1 cellular context compared by ENCODE assay signal in genomic region chr15:43329960-43330779, GRCh38.
TF ChIP-seq lines count a peak whose summit lies in the region.

TSS of gene LCMT2 (minus strand) at chr15:43330573. CDS start at chr15:43330489, 84 bp downstream.

TF ChIP-seq in K562, 482 proteins besides CTCF, POLR2A, EP300 and RAD21 (continued from another document and continues in another):
- TF ChIP-seq ZNF184 (CRISPR knock-in tag; IDR thresholded peaks at IDR 0.05) (no peak), SAFB (IDR thresholded peaks at IDR 0.05; ENCODE audit: borderline replicate concordance, low read depth, low read length) (0 out of 2 replicates have a peak, but pooled peaks have one; percentile 31), KDM1A (IDR thresholded peaks at IDR 0.05) (no peak), RFX7 (CRISPR knock-in tag; IDR thresholded peaks at IDR 0.05) (no peak), TAF9B (IDR thresholded peaks at IDR 0.05; ENCODE audit: partially characterized antibody) (peak; percentile 69), SOX6 (IDR thresholded peaks at IDR 0.05) (peak; percentile 70; the same call in 1 of the 2 replicates), TOE1 (IDR thresholded peaks at IDR 0.05; ENCODE audit: borderline replicate concordance) (peak; percentile 70; the same call in 1 of the 2 replicates), TOE1 (CRISPR knock-in tag; IDR thresholded peaks at IDR 0.05; ENCODE audit: borderline replicate concordance, low read depth) (no peak), CBX8 (IDR thresholded peaks at IDR 0.05; ENCODE audit: borderline replicate concordance, extremely low read depth, low read depth, low read length, poor library complexity, severe bottlenecking) (no peak), ZNF766 (CRISPR knock-in tag; conservative IDR thresholded peaks at IDR 0.05) (peak; percentile 40), KLF13 (tag; IDR thresholded peaks at IDR 0.05; ENCODE audit: borderline replicate concordance, low read depth) (no peak), RERE (CRISPR knock-in tag; IDR thresholded peaks at IDR 0.05; ENCODE audit: borderline replicate concordance) (no peak), PRPF4 (IDR thresholded peaks at IDR 0.05; ENCODE audit: insufficient read depth, low read depth, low read length, poor library complexity, severe bottlenecking) (no peak), MYC (IDR thresholded peaks at IDR 0.05; ENCODE audit: low read depth, low read length) (peak; percentile 93), MYC (CRISPR knock-in tag; IDR thresholded peaks at IDR 0.05; ENCODE audit: borderline replicate concordance, low read depth) (peak; percentile 91), RFX5 (IDR thresholded peaks at IDR 0.05; ENCODE audit: low read depth, low read length) (no peak), MAFG (tag; conservative IDR thresholded peaks at IDR 0.05) (no peak), HDAC1 (IDR thresholded peaks at IDR 0.05) (peak in 1 of 2 experiments; percentile 95; a peak in 2 of 4 replicates), ZKSCAN1 (IDR thresholded peaks at IDR 0.05; ENCODE audit: low read depth, low read length) (peak; percentile 14; the same call in 1 of the 2 replicates), ESRRA (IDR thresholded peaks at IDR 0.05; ENCODE audit: borderline replicate concordance, low read depth) (peak; percentile 79; the same call in 1 of the 2 replicates), MCM3 (IDR thresholded peaks at IDR 0.05) (no peak), FOXM1 (IDR thresholded peaks at IDR 0.05; ENCODE audit: low read depth) (no peak), FOXM1 (CRISPR knock-in tag; IDR thresholded peaks at IDR 0.05; ENCODE audit: low read depth) (peak; percentile 81; the same call in 1 of the 2 replicates), PRMT5 (CRISPR knock-in tag; IDR thresholded peaks at IDR 0.05) (no peak), SREBF2 (CRISPR knock-in tag; IDR thresholded peaks at IDR 0.05) (0 out of 2 replicates have a peak, but pooled peaks have one; percentile 79), MTA2 (IDR thresholded peaks at IDR 0.05; ENCODE audit: low read depth) (no peak), PATZ1 (CRISPR knock-in tag; IDR thresholded peaks at IDR 0.05; ENCODE audit: borderline replicate concordance) (no peak), BCL6 (CRISPR knock-in tag; IDR thresholded peaks at IDR 0.05) (no peak), HMGN3 (IDR thresholded peaks at IDR 0.05; ENCODE audit: borderline replicate concordance, extremely low read depth, insufficient read length, low read depth, low read length) (no peak), GMEB1 (CRISPR knock-in tag; IDR thresholded peaks at IDR 0.05) (peak; percentile 80), STAG1 (CRISPR knock-in tag; IDR thresholded peaks at IDR 0.05; ENCODE audit: borderline replicate concordance) (no peak)
- TF ChIP-seq, protein P1, sequence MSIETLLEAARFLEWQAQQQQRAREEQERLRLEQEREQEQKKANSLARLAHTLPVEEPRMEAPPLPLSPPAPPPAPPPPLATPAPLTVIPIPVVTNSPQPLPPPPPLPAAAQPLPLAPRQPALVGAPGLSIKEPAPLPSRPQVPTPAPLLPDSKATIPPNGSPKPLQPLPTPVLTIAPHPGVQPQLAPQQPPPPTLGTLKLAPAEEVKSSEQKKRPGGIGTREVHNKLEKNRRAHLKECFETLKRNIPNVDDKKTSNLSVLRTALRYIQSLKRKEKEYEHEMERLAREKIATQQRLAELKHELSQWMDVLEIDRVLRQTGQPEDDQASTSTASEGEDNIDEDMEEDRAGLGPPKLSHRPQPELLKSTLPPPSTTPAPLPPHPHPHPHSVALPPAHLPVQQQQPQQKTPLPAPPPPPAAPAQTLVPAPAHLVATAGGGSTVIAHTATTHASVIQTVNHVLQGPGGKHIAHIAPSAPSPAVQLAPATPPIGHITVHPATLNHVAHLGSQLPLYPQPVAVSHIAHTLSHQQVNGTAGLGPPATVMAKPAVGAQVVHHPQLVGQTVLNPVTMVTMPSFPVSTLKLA (conservative IDR thresholded peaks at IDR 0.05): peak; percentile 88 to 95
- TF ChIP-seq, protein P2, sequence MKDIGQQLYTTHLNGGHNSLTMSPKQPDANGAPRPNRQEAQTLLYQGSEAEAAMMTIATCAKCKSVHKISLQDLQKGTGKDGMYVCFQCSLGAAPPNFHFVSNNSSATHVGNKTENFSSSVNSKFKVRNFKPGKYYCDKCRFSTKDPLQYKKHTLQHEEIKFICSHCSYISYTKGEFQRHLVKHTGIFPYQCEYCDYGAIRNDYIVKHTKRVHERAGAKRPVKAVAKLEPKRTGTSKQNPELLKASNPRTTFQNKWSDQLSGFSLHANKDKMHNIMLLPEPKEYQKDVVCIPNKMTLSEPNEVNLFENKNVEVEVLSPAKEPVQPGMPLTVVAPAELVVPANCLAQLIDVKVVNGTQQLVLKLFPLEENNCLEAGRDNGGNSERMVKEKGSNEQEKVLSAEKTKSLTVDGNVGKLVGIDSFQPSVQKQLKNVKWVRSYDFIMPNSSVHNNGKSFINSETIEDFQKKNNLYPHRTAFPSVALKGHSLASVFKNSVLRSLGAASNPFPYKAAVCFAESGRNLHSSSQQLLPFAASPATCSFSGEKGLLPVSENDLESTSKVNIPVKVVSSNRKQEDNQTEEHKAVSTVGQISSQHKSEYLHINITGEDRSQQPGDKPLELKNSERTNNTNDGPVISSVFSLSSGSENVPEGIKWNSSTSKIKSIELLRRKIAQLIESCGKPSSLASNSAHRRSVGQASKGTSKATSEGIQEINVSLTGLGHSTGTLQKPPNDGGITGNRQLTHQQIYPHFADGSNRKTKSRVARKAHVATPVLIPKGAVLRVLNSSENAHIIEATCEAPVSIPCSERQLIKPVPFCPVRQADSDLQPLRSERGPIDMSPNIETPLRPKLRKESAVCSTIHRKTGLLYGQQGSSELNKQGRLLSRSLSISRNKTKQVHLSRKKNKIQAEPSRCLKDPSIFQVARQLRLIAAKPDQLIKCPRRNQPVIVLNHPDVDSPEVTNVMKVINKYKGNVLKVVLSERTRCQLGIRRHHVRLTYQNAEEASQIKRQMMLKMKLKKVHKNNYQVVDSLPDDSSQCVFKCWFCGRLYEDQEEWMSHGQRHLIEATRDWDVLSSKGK (CRISPR knock-in tag; IDR thresholded peaks at IDR 0.05): no peak
- TF ChIP-seq, protein P3, sequence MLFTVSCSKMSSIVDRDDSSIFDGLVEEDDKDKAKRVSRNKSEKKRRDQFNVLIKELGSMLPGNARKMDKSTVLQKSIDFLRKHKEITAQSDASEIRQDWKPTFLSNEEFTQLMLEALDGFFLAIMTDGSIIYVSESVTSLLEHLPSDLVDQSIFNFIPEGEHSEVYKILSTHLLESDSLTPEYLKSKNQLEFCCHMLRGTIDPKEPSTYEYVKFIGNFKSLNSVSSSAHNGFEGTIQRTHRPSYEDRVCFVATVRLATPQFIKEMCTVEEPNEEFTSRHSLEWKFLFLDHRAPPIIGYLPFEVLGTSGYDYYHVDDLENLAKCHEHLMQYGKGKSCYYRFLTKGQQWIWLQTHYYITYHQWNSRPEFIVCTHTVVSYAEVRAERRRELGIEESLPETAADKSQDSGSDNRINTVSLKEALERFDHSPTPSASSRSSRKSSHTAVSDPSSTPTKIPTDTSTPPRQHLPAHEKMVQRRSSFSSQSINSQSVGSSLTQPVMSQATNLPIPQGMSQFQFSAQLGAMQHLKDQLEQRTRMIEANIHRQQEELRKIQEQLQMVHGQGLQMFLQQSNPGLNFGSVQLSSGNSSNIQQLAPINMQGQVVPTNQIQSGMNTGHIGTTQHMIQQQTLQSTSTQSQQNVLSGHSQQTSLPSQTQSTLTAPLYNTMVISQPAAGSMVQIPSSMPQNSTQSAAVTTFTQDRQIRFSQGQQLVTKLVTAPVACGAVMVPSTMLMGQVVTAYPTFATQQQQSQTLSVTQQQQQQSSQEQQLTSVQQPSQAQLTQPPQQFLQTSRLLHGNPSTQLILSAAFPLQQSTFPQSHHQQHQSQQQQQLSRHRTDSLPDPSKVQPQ (CRISPR knock-in tag; IDR thresholded peaks at IDR 0.05; ENCODE audit: borderline replicate concordance): no peak
- TF ChIP-seq, protein P4, sequence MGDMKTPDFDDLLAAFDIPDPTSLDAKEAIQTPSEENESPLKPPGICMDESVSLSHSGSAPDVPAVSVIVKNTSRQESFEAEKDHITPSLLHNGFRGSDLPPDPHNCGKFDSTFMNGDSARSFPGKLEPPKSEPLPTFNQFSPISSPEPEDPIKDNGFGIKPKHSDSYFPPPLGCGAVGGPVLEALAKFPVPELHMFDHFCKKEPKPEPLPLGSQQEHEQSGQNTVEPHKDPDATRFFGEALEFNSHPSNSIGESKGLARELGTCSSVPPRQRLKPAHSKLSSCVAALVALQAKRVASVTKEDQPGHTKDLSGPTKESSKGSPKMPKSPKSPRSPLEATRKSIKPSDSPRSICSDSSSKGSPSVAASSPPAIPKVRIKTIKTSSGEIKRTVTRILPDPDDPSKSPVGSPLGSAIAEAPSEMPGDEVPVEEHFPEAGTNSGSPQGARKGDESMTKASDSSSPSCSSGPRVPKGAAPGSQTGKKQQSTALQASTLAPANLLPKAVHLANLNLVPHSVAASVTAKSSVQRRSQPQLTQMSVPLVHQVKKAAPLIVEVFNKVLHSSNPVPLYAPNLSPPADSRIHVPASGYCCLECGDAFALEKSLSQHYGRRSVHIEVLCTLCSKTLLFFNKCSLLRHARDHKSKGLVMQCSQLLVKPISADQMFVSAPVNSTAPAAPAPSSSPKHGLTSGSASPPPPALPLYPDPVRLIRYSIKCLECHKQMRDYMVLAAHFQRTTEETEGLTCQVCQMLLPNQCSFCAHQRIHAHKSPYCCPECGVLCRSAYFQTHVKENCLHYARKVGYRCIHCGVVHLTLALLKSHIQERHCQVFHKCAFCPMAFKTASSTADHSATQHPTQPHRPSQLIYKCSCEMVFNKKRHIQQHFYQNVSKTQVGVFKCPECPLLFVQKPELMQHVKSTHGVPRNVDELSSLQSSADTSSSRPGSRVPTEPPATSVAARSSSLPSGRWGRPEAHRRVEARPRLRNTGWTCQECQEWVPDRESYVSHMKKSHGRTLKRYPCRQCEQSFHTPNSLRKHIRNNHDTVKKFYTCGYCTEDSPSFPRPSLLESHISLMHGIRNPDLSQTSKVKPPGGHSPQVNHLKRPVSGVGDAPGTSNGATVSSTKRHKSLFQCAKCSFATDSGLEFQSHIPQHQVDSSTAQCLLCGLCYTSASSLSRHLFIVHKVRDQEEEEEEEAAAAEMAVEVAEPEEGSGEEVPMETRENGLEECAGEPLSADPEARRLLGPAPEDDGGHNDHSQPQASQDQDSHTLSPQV (IDR thresholded peaks at IDR 0.05): peak; percentile 34; the same call in 1 of the 2 replicates
